Comparison of ENCODE assay signal across 1 cellular context in the genomic region with DNA sequence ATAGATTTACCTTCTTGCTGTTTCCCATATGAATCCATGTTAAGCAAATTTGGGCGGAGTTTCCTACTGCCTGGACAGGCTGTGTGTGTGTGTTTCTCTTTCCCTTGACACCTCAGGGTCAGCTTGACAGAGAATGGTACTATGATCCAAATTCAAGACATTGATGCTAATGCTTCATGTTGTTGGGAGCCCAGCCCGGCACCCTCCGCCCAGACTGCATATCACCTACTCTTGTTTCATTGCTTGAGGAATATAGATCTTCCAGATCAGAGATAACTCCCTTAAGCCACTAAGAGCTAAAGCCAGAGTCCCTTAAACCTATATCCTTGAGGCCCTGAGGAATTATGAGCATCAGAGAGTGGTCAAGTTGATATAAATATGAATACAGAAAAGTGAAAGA.
TF ChIP-seq lines count a peak whose summit lies in the region.

No MANE protein-coding gene starts in this region.

TF ChIP-seq in WTC11, 78 proteins besides CTCF, POLR2A, EP300 and RAD21 (continued from another document):
- TF ChIP-seq, protein P1, sequence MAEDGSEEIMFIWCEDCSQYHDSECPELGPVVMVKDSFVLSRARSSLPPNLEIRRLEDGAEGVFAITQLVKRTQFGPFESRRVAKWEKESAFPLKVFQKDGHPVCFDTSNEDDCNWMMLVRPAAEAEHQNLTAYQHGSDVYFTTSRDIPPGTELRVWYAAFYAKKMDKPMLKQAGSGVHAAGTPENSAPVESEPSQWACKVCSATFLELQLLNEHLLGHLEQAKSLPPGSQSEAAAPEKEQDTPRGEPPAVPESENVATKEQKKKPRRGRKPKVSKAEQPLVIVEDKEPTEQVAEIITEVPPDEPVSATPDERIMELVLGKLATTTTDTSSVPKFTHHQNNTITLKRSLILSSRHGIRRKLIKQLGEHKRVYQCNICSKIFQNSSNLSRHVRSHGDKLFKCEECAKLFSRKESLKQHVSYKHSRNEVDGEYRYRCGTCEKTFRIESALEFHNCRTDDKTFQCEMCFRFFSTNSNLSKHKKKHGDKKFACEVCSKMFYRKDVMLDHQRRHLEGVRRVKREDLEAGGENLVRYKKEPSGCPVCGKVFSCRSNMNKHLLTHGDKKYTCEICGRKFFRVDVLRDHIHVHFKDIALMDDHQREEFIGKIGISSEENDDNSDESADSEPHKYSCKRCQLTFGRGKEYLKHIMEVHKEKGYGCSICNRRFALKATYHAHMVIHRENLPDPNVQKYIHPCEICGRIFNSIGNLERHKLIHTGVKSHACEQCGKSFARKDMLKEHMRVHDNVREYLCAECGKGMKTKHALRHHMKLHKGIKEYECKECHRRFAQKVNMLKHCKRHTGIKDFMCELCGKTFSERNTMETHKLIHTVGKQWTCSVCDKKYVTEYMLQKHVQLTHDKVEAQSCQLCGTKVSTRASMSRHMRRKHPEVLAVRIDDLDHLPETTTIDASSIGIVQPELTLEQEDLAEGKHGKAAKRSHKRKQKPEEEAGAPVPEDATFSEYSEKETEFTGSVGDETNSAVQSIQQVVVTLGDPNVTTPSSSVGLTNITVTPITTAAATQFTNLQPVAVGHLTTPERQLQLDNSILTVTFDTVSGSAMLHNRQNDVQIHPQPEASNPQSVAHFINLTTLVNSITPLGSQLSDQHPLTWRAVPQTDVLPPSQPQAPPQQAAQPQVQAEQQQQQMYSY (CRISPR knock-in tag; IDR thresholded peaks at IDR 0.05), result no peak
- no peak for TF ChIP-seq ZNF423 (CRISPR knock-in tag; IDR thresholded peaks at IDR 0.05)
- TF ChIP-seq ATF3 (CRISPR knock-in tag; conservative IDR thresholded peaks at IDR 0.05), result no peak
- TF ChIP-seq ZNF512 (CRISPR knock-in tag; IDR thresholded peaks at IDR 0.05; ENCODE audit: borderline replicate concordance), result no peak
- TF ChIP-seq JAZF1 (CRISPR knock-in tag; IDR thresholded peaks at IDR 0.05), result no peak
- no peak for TF ChIP-seq ELF4 (CRISPR knock-in tag; IDR thresholded peaks at IDR 0.05; ENCODE audit: low read depth)
- TF ChIP-seq AFF4 (CRISPR knock-in tag; IDR thresholded peaks at IDR 0.05; ENCODE audit: borderline replicate concordance), result no peak
- TF ChIP-seq CREM (CRISPR knock-in tag; IDR thresholded peaks at IDR 0.05), result no peak
- no peak for TF ChIP-seq GTF2I (CRISPR knock-in tag; conservative IDR thresholded peaks at IDR 0.05)
